Comparison of ENCODE assay signal across 7 cellular contexts in the genomic region with DNA sequence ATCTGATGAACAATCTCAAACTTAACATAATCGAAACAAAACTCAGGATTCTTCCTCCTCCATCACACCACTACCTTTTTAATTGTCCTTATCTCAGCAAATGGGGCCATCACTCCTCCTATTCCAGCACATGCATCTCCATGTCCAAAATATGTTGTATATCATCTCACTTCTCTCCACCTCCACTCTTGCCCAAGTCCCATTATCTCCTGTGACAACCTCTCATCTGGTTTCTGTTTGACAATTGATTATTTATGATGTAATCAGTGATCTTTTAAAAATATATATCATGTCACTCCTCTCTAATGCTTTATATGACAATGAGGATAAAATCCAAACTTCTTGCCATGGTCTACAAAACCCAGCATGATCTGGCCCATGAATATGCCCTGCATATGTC.
"Had no signal": no experiment of that assay in that cellular context is flagged by ENCODE, and none has a peak within 500 bp of the region (broad histone marks: within the 10 kb centered on the region; RNA-seq: fewer than 3 reads in every experiment).

No MANE protein-coding gene starts in this region.

- H3K27ac ChIP-seq: GM23248, HL-60 had no signal

- FAIRE-seq: H54 had no signal

- DNase-seq: GM23248, GOT3, H9, HCEC 1CT, KG1 had no signal

- H2AFZ ChIP-seq: GM23248 had no signal

- H3K9ac ChIP-seq: GM23248 had no signal

- H3K4me3 ChIP-seq: GM23248 had no signal
